ENCODE assay signal across 13 cellular contexts in genomic region chr12:132133952-132134652, GRCh38. TPM values are rescaled to one million over a fixed set of nuclear protein-coding genes. Genes with fewer than 3 reads are reported as not detected.
DNase-seq lines count a peak whose midpoint lies in the region; ATAC-seq and TF ChIP-seq lines count a peak whose summit lies in the region.
"Had no signal": no experiment of that assay in that cellular context is flagged by ENCODE, and none has a peak within 500 bp of the region (broad histone marks: within the 10 kb centered on the region; RNA-seq: fewer than 3 reads in every experiment).

No MANE protein-coding gene starts in this region.

- DNase-seq in DMS 273 (lab: John Stamatoyannopoulos, UW; ENCODE audit: unreplicated experiment), result peak; percentile 32
- DNase-seq in DMS 273 treated with DMSO at 0.1 percent for 48 hours (lab: John Stamatoyannopoulos, UW), result no peak
- peak; percentile 17 for DNase-seq in NCI-H2171 (lab: John Stamatoyannopoulos, UW)
- DNase-seq in astrocyte of the spinal cord (ENCODE audit: low read depth, low spot score), result no peak
- DNase-seq in trophoblast cell, result peak; percentile 21 to 38
- DNase-seq in AG08396 (ENCODE audit: low spot score), result no peak
- no peak for DNase-seq in hepatocyte (ENCODE audit: low spot score)
- no peak for DNase-seq in body of pancreas
- DNase-seq: activated T-cell treated with anti-CD3 and anti-CD28 coated beads, Interleukin-2, amount 50 U/mL, for 72 hours; brain microvascular endothelial cell; retina had no signal

- no peaks in the 10 kb centered on the region for H3K79me1 ChIP-seq in trophoblast cell (ENCODE audit: low read length)

- no peaks in the 10 kb centered on the region for H3K27me3 ChIP-seq in trophoblast cell (ENCODE audit: insufficient read depth, low read length)
- H3K27me3 ChIP-seq in hepatocyte, result no peaks in the 10 kb centered on the region
- H3K27me3 ChIP-seq in body of pancreas, result no peaks in the 10 kb centered on the region
- H3K27me3 ChIP-seq: brain microvascular endothelial cell had no signal

- H3K18ac ChIP-seq in trophoblast cell (ENCODE audit: low read length), result no peak overlapping the region

- no peak overlapping the region for H2AK5ac ChIP-seq in trophoblast cell (ENCODE audit: low read length)

- no peak overlapping the region for H2BK12ac ChIP-seq in trophoblast cell (ENCODE audit: low read length)

- H3K23ac ChIP-seq in trophoblast cell (ENCODE audit: low read length), result no peak overlapping the region

- intact Hi-C loops in body of pancreas (cut with DNase I), result no loop called here

- peaks cover 2% of the 10 kb centered on the region for H3K9me3 ChIP-seq in trophoblast cell (ENCODE audit: insufficient read depth, low read depth, low read length)
- H3K9me3 ChIP-seq in hepatocyte (ENCODE audit: low read depth), result no peaks in the 10 kb centered on the region
- H3K9me3 ChIP-seq in body of pancreas, result no peaks in the 10 kb centered on the region

- no peak overlapping the region for H4K8ac ChIP-seq in trophoblast cell (ENCODE audit: low read depth, low read length)

- TF ChIP-seq CTCF in astrocyte of the spinal cord (IDR thresholded peaks at IDR 0.05; ENCODE audit: low read depth, low read length), result peak; percentile 6
- TF ChIP-seq CTCF in hepatocyte (IDR thresholded peaks at IDR 0.05; ENCODE audit: poor library complexity), result no peak
- no peak for TF ChIP-seq CTCF in body of pancreas (IDR thresholded peaks at IDR 0.05)

- no peaks in the 10 kb centered on the region for H3K79me2 ChIP-seq in trophoblast cell (ENCODE audit: control insufficient read depth, insufficient read depth, low read length, poor library complexity)
- H3K79me2 ChIP-seq in hepatocyte, result no peaks in the 10 kb centered on the region

- H3K36me3 ChIP-seq in trophoblast cell (ENCODE audit: control insufficient read depth in 1 of 2, insufficient read depth in 2 of 2, low read length in 2 of 2) (peaks cover 9 to 14% of the 10 kb centered on the region in 2 experiments), hepatocyte (replicated peaks; ENCODE audit: insufficient read depth, low read depth) (no peaks in the 10 kb centered on the region), body of pancreas (replicated peaks in 1 of 2; ENCODE audit: insufficient read depth in 1 of 2, low read depth in 2 of 2) (peaks cover 0 to 4% of the 10 kb centered on the region in 2 donors)

- no peak overlapping the region for H2BK120ac ChIP-seq in trophoblast cell (ENCODE audit: insufficient read depth, low read length, poor library complexity)

- no peaks in the 10 kb centered on the region for H4K20me1 ChIP-seq in hepatocyte (ENCODE audit: insufficient read depth, poor library complexity, severe bottlenecking)

- H4K91ac ChIP-seq in trophoblast cell (ENCODE audit: low read depth, low read length), result no peak overlapping the region

- WGBS in trophoblast cell (ENCODE audit: extremely low coverage, insufficient coverage, insufficient read length), result no CpG with 5 or more reads among the region's 27 CpGs
- 54% methylated on average over 23 of the region's 27 CpGs for WGBS in hepatocyte (ENCODE audit: low lambda C conversion rate, missing lambda C conversion rate)
- WGBS in body of pancreas, 2 donors, result 11 to 60% methylated on average over 15 to 27 of the region's 27 CpGs

- H3K27ac ChIP-seq in trophoblast cell (ENCODE audit: low read depth, low read length), result no peak overlapping the region
- H3K27ac ChIP-seq in hepatocyte, result no peak overlapping the region
- no peak overlapping the region for H3K27ac ChIP-seq in body of pancreas
- H3K27ac ChIP-seq: 22Rv1, brain microvascular endothelial cell, HL-60 had no signal

- H2AFZ ChIP-seq in trophoblast cell (ENCODE audit: insufficient read depth, low read length, poor library complexity), result no peak overlapping the region
- H2AFZ ChIP-seq in hepatocyte, result no peak overlapping the region

- no peak for TF ChIP-seq POLR2A in body of pancreas (IDR thresholded peaks at IDR 0.05)

- no peaks in the 10 kb centered on the region for H3K9me2 ChIP-seq in hepatocyte (replicated peaks; ENCODE audit: insufficient read depth)

- no peak overlapping the region for H3K14ac ChIP-seq in trophoblast cell (ENCODE audit: low read length)

- no peak for ATAC-seq in body of pancreas

- no peak overlapping the region for H3K9ac ChIP-seq in trophoblast cell (ENCODE audit: low read length)

- no peaks in the 10 kb centered on the region for H3K4me1 ChIP-seq in trophoblast cell (ENCODE audit: control insufficient read depth in 1 of 2, insufficient read depth in 2 of 2, low read length in 2 of 2)
- no peaks in the 10 kb centered on the region for H3K4me1 ChIP-seq in hepatocyte (ENCODE audit: insufficient read depth)
- no peaks in the 10 kb centered on the region for H3K4me1 ChIP-seq in body of pancreas

- H3K4me2 ChIP-seq in trophoblast cell (ENCODE audit: low read length) (no peak overlapping the region), hepatocyte (no peak overlapping the region)

- H4K12ac ChIP-seq in trophoblast cell (ENCODE audit: low read depth, low read length), result no peak overlapping the region

- no peak overlapping the region for H3K4ac ChIP-seq in trophoblast cell (ENCODE audit: low read depth, low read length)

- no peak overlapping the region for H2BK5ac ChIP-seq in trophoblast cell (ENCODE audit: low read depth, low read length, poor library complexity)

- in situ Hi-C loops in astrocyte of the spinal cord (cut with HindIII; ENCODE audit: low sequenced_read_pairs), result no loop called here

- H3K4me3 ChIP-seq in astrocyte of the spinal cord (ENCODE audit: low read depth, low read length) (no peak overlapping the region), trophoblast cell (ENCODE audit: low read depth, low read length) (no peak overlapping the region), hepatocyte (no peak overlapping the region), body of pancreas (no peak overlapping the region)

RNA-seq across cellular contexts. Expression of gene DDX51, which starts 10.0 kb away (rescaled TPM):
- 6.5 and 6.9 TPM in 2 replicates for polyA plus RNA-seq in trophoblast cell (2013)
- total RNA-seq in hepatocyte (5.8 and 6.8 TPM in 2 replicates), body of pancreas (10 to 100 TPM; 16.1 to 27.4 TPM)
- polyA plus RNA-seq in hepatocyte, result 16.1 and 24.3 TPM in 2 replicates

RNA-seq across cellular contexts. Expression of gene NOC4L, which starts 10.2 kb away (rescaled TPM):
- polyA plus RNA-seq in trophoblast cell (2013), result 22.0 and 22.3 TPM in 2 replicates
- 7.1 and 8.9 TPM in 2 replicates for total RNA-seq in hepatocyte
- 30.6 and 31.8 TPM in 2 replicates for polyA plus RNA-seq in hepatocyte
- 10 to 100 TPM; 10.9 to 18.1 TPM for total RNA-seq in body of pancreas

Comparison
In these comparisons a context has a peak if more than half of its experiments do, and no peak if none do; other contexts are left out.
1. DNase-seq: peak in DMS 273 (single experiment), NCI-H2171 (single experiment) and trophoblast cell (2 of 2); none in DMS 273 treated with DMSO at 0.1 percent for 48 hours (single experiment), astrocyte of the spinal cord (single experiment), AG08396 (single experiment), hepatocyte (single experiment) and body of pancreas (0 of 4).